Comparison of ENCODE assay signal across 34 cellular contexts in genomic region chr5:29649321-29649720, GRCh38.
"Had no signal": no experiment of that assay in that cellular context is flagged by ENCODE, and none has a peak within 500 bp of the region (broad histone marks: within the 10 kb centered on the region; RNA-seq: fewer than 3 reads in every experiment).

No MANE protein-coding gene starts in this region.

- H3K4me3 ChIP-seq: adrenal gland, body of pancreas, breast epithelium had no signal

- H3K27ac ChIP-seq: adrenal gland, body of pancreas, brain microvascular endothelial cell, breast epithelium, VCaP had no signal

- FAIRE-seq: astrocyte, TTC549 had no signal

- H3K27me3 ChIP-seq: adrenal gland, body of pancreas, brain microvascular endothelial cell, breast epithelium had no signal

- H3K4me1 ChIP-seq: adrenal gland, body of pancreas, breast epithelium had no signal

- H3K9me3 ChIP-seq: adrenal gland, body of pancreas, breast epithelium had no signal

- ATAC-seq: activated CD8-positive, alpha-beta T cell treated with anti-CD3 and anti-CD28 coated beads for 36 hours; activated naive CD4-positive, alpha-beta T cell treated with anti-CD3 and anti-CD28 coated beads, Interleukin-2, amount 50 U/mL, for 72 hours; activated T-cell treated with anti-CD3 and anti-CD28 coated beads, Interleukin-2, amount 50 U/mL, for 4 hours; activated T-cell treated with anti-CD3 and anti-CD28 coated beads, Interleukin-2, amount 50 U/mL, for 72 hours; activated T-helper 17 cell treated with anti-CD3 and anti-CD28 coated beads, Interleukin-2, amount 50 U/mL, for 72 hours; body of pancreas had no signal

- H3K36me3 ChIP-seq: adrenal gland, brain microvascular endothelial cell, breast epithelium had no signal

- DNase-seq: activated B cell treated with CpG ODN at 0.5 μM for 24 hours; activated CD4-positive, alpha-beta memory T cell treated with anti-CD3 and anti-CD28 coated beads for 36 hours; activated CD4-positive, alpha-beta T cell treated with anti-CD3 and anti-CD28 coated beads for 4 hours; activated CD4-positive, alpha-beta T cell treated with anti-CD3 and anti-CD28 coated beads, Interleukin-2, amount 10 ng/mL, durations not matched to agents 24 days and 14 days; activated CD4-positive, alpha-beta T cell treated with anti-CD3 and anti-CD28 coated beads, Interleukin-2, amount 50 U/mL, for 1 hour; activated CD4-positive, alpha-beta T cell treated with anti-CD3 and anti-CD28 coated beads, Interleukin-2, amount 50 U/mL, for 4 hours; activated CD4-positive, CD25-positive, alpha-beta regulatory T cell treated with anti-CD3 and anti-CD28 coated beads, Interleukin-2, amount 50 U/mL, for 72 hours; activated CD8-positive, alpha-beta memory T cell treated with anti-CD3 and anti-CD28 coated beads, Interleukin-2, amount 50 U/mL, for 4 hours; activated CD8-positive, alpha-beta T cell treated with anti-CD3 and anti-CD28 coated beads for 36 hours; activated effector memory CD4-positive, alpha-beta T cell treated with anti-CD3 and anti-CD28 coated beads, Interleukin-2, amount 50 U/mL, for 16 hours; activated gamma-delta T cell treated with Interleukin-2 at 50 U/mL for 16 hours; activated naive CD4-positive, alpha-beta T cell; activated naive CD4-positive, alpha-beta T cell treated with anti-CD3 and anti-CD28 coated beads for 36 hours; activated naive CD4-positive, alpha-beta T cell treated with anti-CD3 and anti-CD28 coated beads, Interleukin-2, amount 50 U/mL, for 16 hours; activated naive CD8-positive, alpha-beta T cell treated with anti-CD3 and anti-CD28 coated beads for 36 hours; activated T-cell treated with anti-CD3 and anti-CD28 coated beads for 4 hours; activated T-cell treated with anti-CD3 and anti-CD28 coated beads, Interleukin-2, amount 50 U/mL, for 1 hour; activated T-cell treated with anti-CD3 and anti-CD28 coated beads, Interleukin-2, amount 50 U/mL, for 4 hours; activated T-cell treated with anti-CD3 and anti-CD28 coated beads, Interleukin-2, amount 50 U/mL, for 72 hours; adrenal gland; amniotic stem cell; aorta; body of pancreas; brain microvascular endothelial cell; central memory CD4-positive, alpha-beta T cell; T-helper 1 cell; T-helper 2 cell; T-helper 9 cell had no signal
